15 cellular contexts compared by ENCODE assay signal in genomic region chr7:128041203-128041602, GRCh38. TPM values are rescaled to one million over a fixed set of nuclear protein-coding genes. Genes with fewer than 3 reads are reported as not detected.
A peak's percentile ranks its signal among the peaks of the same experiment; 100 is the strongest.
DNase-seq lines count a peak whose midpoint lies in the region; FAIRE-seq and TF ChIP-seq lines count a peak whose summit lies in the region.
"Had no signal": no experiment of that assay in that cellular context is flagged by ENCODE, and none has a peak within 500 bp of the region (broad histone marks: within the 10 kb centered on the region; RNA-seq: fewer than 3 reads in every experiment).

No MANE protein-coding gene starts in this region.

- H3K27me3 ChIP-seq in dorsolateral prefrontal cortex: no peaks in the 10 kb centered on the region
- H3K27me3 ChIP-seq: esophagus squamous epithelium had no signal

- H3K27ac ChIP-seq in dorsolateral prefrontal cortex: peak overlapping the region in 55 of 59 donors; percentile 44 to 93 (median 84)
- no peak overlapping the region for H3K27ac ChIP-seq in kidney (ENCODE audit: low read depth in 2 of 2, low read length in 2 of 2)
- H3K27ac ChIP-seq: esophagus squamous epithelium had no signal

- FAIRE-seq in kidney (lab: Jason Lieb, UNC): no peak

- no peaks in the 10 kb centered on the region for H3K9me3 ChIP-seq in kidney (ENCODE audit: control insufficient read depth in 1 of 2, low read length in 2 of 2)
- H3K9me3 ChIP-seq: esophagus squamous epithelium had no signal

- intact Hi-C loops in dorsolateral prefrontal cortex (cut with DNase I) (no loop called here), kidney (cut with DNase I) (no loop called here)

- H3K9ac ChIP-seq in kidney (ENCODE audit: low read length in 2 of 2): no peak overlapping the region

- H3K36me3 ChIP-seq in kidney (ENCODE audit: control insufficient read depth in 1 of 2, insufficient read depth in 2 of 2, low read length in 2 of 2): no peaks in the 10 kb centered on the region

- H3K4me3 ChIP-seq in dorsolateral prefrontal cortex (peak overlapping the region in 1 of 59 donors; percentile 27), kidney (ENCODE audit: low read length in 2 of 2) (no peak overlapping the region)
- H3K4me3 ChIP-seq: esophagus squamous epithelium had no signal

- no peak for TF ChIP-seq CTCF in dorsolateral prefrontal cortex (IDR thresholded peaks at IDR 0.05 in 54 of 56, conservative IDR thresholded peaks at IDR 0.05 in 2 of 56; ENCODE audit: low read depth in 1 of 56, partially characterized antibody in 56 of 56)
- TF ChIP-seq CTCF in kidney (IDR thresholded peaks at IDR 0.05; ENCODE audit: borderline replicate concordance, extremely low read depth, insufficient read depth): no peak

- DNase-seq in EH (ENCODE audit: low read depth): peak; percentile 90
- DNase-seq in NCI-H69 (lab: John Stamatoyannopoulos, UW): peak; percentile 66
- no peak for DNase-seq in dorsolateral prefrontal cortex
- peak; percentile 40 for DNase-seq in pons (ENCODE audit: low spot score)
- no peak for DNase-seq in Ammon's horn (ENCODE audit: low spot score)
- no peak for DNase-seq in NCI-H1105 (lab: John Stamatoyannopoulos, UW)
- no peak for DNase-seq in kidney
- DNase-seq in D341Med (ENCODE audit: low spot score): no peak
- DNase-seq: activated T-cell treated with anti-CD3 and anti-CD28 coated beads for 4 hours; DMS 273 treated with DMSO at 0.1 percent for 48 hours; esophagus squamous epithelium; NCI-H1092; NCI-H524 treated with DMSO at 0.1 percent for 48 hours; Right ventricle myocardium superior; stimulated activated naive B cell treated with anti-CD40 and anti-IgM and Interleukin-4, amounts not matched to agents 10 μg/mL and 1 μg/mL and 100 μg/mL, for 72 hours had no signal

- no peaks in the 10 kb centered on the region for H3K4me1 ChIP-seq in kidney (ENCODE audit: control insufficient read depth in 1 of 2, insufficient read depth in 1 of 2, low read depth in 1 of 2, low read length in 2 of 2)

RNA-seq across cellular contexts. Expression of gene LRRC4, which starts 10.0 kb away (rescaled TPM):
- total RNA-seq in dorsolateral prefrontal cortex (100 to 1,000 TPM in 88 of 120 experiments, 10 to 100 TPM in 32; 44.8 to 204 (median 116) TPM), kidney (1.6 TPM)
- polyA plus RNA-seq in kidney (ENCODE audit: insufficient read depth, low read depth, low replicate concordance): 3.2 TPM

Comparison
In these comparisons a context has a peak if more than half of its experiments do, and no peak if none do; other contexts are left out.
1. DNase-seq: peak in EH (single experiment), NCI-H69 (single experiment) and pons (single experiment); none in dorsolateral prefrontal cortex (0 of 10), Ammon's horn (single experiment), NCI-H1105 (single experiment), kidney (single experiment) and D341Med (single experiment).
2. H3K27ac ChIP-seq: peak in dorsolateral prefrontal cortex (55 of 59); none in kidney (0 of 2).
3. RNA of gene LRRC4, which starts 10.0 kb away (total RNA-seq): 44.8 to 204 TPM in dorsolateral prefrontal cortex; 1.6 TPM in kidney (single experiment); every median in the first group is over 10 times any median in the second.